ENCODE assay signal across 12 cellular contexts in the genomic region with DNA sequence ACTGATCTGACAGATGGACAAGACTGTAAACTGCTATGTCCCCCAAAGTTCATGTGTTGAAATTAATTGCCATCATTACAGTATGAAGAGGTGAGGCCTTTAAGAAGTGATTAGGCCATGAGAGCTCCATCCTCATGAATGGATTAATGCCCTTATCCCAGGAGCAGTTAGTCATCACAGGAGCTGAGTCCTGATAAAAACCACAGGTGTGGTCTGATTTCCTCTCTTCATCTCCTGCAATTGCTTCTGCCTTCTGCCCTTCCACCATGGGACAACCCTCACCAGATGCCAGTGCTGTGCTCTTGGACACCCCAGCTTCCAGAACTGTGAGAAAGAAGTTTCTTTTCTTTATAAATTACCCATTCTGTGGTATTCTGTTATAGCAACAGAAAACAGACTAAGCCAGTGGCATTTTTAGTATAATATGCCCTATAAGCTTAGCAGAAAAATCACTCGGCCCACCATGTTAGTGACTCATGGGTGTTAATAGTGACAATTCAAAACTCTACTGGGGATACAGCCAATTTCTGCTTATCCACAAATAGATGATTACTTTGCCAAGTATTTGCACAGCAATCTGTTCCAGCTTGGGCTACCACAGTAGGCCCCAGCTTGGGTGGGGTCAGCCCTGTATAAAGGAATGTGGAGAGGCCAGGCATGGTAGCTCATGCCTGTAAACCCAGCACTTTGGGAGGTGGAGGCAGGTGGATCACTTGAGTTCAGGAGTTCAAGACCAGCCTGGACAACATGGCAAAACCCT.
DNase-seq lines count a peak whose midpoint lies in the region; ATAC-seq, FAIRE-seq and TF ChIP-seq lines count a peak whose summit lies in the region.
"Had no signal": no experiment of that assay in that cellular context is flagged by ENCODE, and none has a peak within 500 bp of the region (broad histone marks: within the 10 kb centered on the region; RNA-seq: fewer than 3 reads in every experiment).

No MANE protein-coding gene starts in this region.

- intact Hi-C loops in GM12878 (cut with micrococcal nuclease; ENCODE audit: unreplicated experiment) = no loop called here

- RAD21 ChIA-PET in GM12878 (lab: Charles Lee; ENCODE audit: unreplicated experiment) = no interaction called here

- TF ChIP-seq EP300 in GM12878 (IDR thresholded peaks at IDR 0.05; ENCODE audit: borderline replicate concordance in 1 of 2, control insufficient read depth in 1 of 2, low read depth in 2 of 2, low read length in 2 of 2) = no peak

- H3K36me3 ChIP-seq in GM12878 (ENCODE audit: control insufficient read depth in 2 of 2, insufficient read depth in 2 of 2, low read length in 1 of 2) = no peaks in the 10 kb centered on the region

- no peak overlapping the region for H3K4me3 ChIP-seq in AG09309 (ENCODE audit: control insufficient read depth, low read depth, low read length)
- no peak overlapping the region for H3K4me3 ChIP-seq in GM12878

- SMC1A ChIA-PET in GM12878 (lab: Charles Lee; ENCODE audit: uncharacterized antibody, unreplicated experiment) = interaction anchor here (1.5 kb wide), 1 partner anchor 8 kb away, joined by 4 read pairs; no protein-coding TSS in a partner anchor

- no TSS peak for BruUV-seq in GM12878 (replicated peaks; lab: Mats Ljungman, UMichigan)

- no peak for TF ChIP-seq CTCF in AG09309 (IDR thresholded peaks at IDR 0.05; ENCODE audit: control insufficient read depth, insufficient read depth, low read depth, low read length, missing control alignments)
- no peak for TF ChIP-seq CTCF in GM12878 (IDR thresholded peaks at IDR 0.05 in 2 of 3, conservative IDR thresholded peaks at IDR 0.05 in 1 of 3; ENCODE audit: control insufficient read depth in 2 of 3, extremely low read depth in 1 of 3, insufficient read depth in 1 of 3, low read depth in 3 of 3, low read length in 3 of 3)
- TF ChIP-seq CTCF in GM20000 (IDR thresholded peaks at IDR 0.05; ENCODE audit: extremely low read depth, missing control alignments) = no peak

- no peak for TF ChIP-seq RAD21 in GM12878 (IDR thresholded peaks at IDR 0.05; ENCODE audit: insufficient read depth, low read depth, low read length)

- H4K20me1 ChIP-seq in GM12878 (ENCODE audit: control insufficient read depth, insufficient read depth) = no peaks in the 10 kb centered on the region

- no peak overlapping the region for H3K27ac ChIP-seq in GM12878 (ENCODE audit: control insufficient read depth, insufficient read depth)

- no peaks in the 10 kb centered on the region for H3K9me3 ChIP-seq in GM12878 (replicated peaks; ENCODE audit: control insufficient read depth, insufficient read depth, low read length)

- no peak overlapping the region for H2AFZ ChIP-seq in GM12878 (ENCODE audit: control insufficient read depth, low read depth, low read length)

- DNase-seq in AG09309 (ENCODE audit: low read depth) = peak; percentile 78
- peak; percentile 91 for DNase-seq in HT1080 (ENCODE audit: low read depth)
- DNase-seq in GM12878 (ENCODE audit: low read depth, low spot score) = no peak
- peak; percentile 79 for DNase-seq in kidney tubule cell (ENCODE audit: low spot score)
- DNase-seq in NCI-H146 (lab: John Stamatoyannopoulos, UW) = no peak
- DNase-seq in NCI-H2227 treated with DMSO at 0.1 percent for 48 hours (lab: John Stamatoyannopoulos, UW) = no peak
- no peak for DNase-seq in GM20000 (ENCODE audit: low spot score)
- DNase-seq: activated CD4-positive, alpha-beta memory T cell treated with anti-CD3 and anti-CD28 coated beads, Interleukin-2, amount 10 ng/mL, durations not matched to agents 7 days and 5 days; CD4-positive, alpha-beta T cell; effector memory CD4-positive, alpha-beta T cell; NCI-H748 treated with DMSO at 0.1 percent for 48 hours had no signal

- in situ Hi-C loops in GM12878 (cut with MboI) = no loop called here

- 90% methylated on average over 1 of the region's 1 CpG for WGBS in GM12878 (ENCODE audit: insufficient coverage, insufficient replicate concordance, low lambda C conversion rate, missing lambda C conversion rate)

- CTCF ChIA-PET in GM12878 (lab: Yijun Ruan, JAX) = no interaction called here

- peak; percentile 47 for FAIRE-seq in GM12878 (lab: Jason Lieb, UNC)

- no peak overlapping the region for H3K9ac ChIP-seq in GM12878 (ENCODE audit: control insufficient read depth, insufficient read depth, low read length)

- POLR2A ChIA-PET in GM12878 (lab: Charles Lee) = no interaction called here

- H3K4me2 ChIP-seq in GM12878 (ENCODE audit: control insufficient read depth, insufficient read depth) = no peak overlapping the region

- no peak for TF ChIP-seq POLR2A in GM12878 (IDR thresholded peaks at IDR 0.05; ENCODE audit: low read depth, low read length)

- no peak for ATAC-seq in GM12878
- no peak for ATAC-seq in HG03175 (IDR thresholded peaks at IDR 0.05; ENCODE audit: unreplicated experiment)

- H3K27me3 ChIP-seq in GM12878 (replicated peaks in 1 of 2; ENCODE audit: control insufficient read depth in 2 of 2, insufficient read depth in 2 of 2, low read length in 1 of 2) = no peaks in the 10 kb centered on the region

- H3K4me1 ChIP-seq in GM12878 (ENCODE audit: control insufficient read depth, insufficient read depth, low read length) = no peaks in the 10 kb centered on the region; the same call in 1 of the 2 replicates

- no peaks in the 10 kb centered on the region for H3K79me2 ChIP-seq in GM12878 (ENCODE audit: control insufficient read depth, insufficient read depth, low read length)

TF ChIP-seq in GM12878, 131 proteins besides CTCF, POLR2A, EP300 and RAD21 (continues in another document):
- TF ChIP-seq, protein P1, sequence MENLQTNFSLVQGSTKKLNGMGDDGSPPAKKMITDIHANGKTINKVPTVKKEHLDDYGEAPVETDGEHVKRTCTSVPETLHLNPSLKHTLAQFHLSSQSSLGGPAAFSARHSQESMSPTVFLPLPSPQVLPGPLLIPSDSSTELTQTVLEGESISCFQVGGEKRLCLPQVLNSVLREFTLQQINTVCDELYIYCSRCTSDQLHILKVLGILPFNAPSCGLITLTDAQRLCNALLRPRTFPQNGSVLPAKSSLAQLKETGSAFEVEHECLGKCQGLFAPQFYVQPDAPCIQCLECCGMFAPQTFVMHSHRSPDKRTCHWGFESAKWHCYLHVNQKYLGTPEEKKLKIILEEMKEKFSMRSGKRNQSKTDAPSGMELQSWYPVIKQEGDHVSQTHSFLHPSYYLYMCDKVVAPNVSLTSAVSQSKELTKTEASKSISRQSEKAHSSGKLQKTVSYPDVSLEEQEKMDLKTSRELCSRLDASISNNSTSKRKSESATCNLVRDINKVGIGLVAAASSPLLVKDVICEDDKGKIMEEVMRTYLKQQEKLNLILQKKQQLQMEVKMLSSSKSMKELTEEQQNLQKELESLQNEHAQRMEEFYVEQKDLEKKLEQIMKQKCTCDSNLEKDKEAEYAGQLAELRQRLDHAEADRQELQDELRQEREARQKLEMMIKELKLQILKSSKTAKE (IDR thresholded peaks at IDR 0.05; ENCODE audit: low read depth, poor library complexity, severe bottlenecking) = no peak
- no peak for TF ChIP-seq CBX3 (IDR thresholded peaks at IDR 0.05; ENCODE audit: borderline replicate concordance, low read depth)
- TF ChIP-seq TCF3 (IDR thresholded peaks at IDR 0.05; ENCODE audit: borderline replicate concordance, insufficient read depth, low read depth, low read length) = no peak
- no peak for TF ChIP-seq ETV6 (conservative IDR thresholded peaks at IDR 0.05 in 1 of 2, IDR thresholded peaks at IDR 0.05 in 1 of 2; ENCODE audit: borderline replicate concordance in 1 of 2, low read depth in 1 of 2)
- TF ChIP-seq ZBED1 (IDR thresholded peaks at IDR 0.05; ENCODE audit: borderline replicate concordance) = no peak
- TF ChIP-seq CREM (IDR thresholded peaks at IDR 0.05; ENCODE audit: low read depth) = no peak
- TF ChIP-seq, protein P2, sequence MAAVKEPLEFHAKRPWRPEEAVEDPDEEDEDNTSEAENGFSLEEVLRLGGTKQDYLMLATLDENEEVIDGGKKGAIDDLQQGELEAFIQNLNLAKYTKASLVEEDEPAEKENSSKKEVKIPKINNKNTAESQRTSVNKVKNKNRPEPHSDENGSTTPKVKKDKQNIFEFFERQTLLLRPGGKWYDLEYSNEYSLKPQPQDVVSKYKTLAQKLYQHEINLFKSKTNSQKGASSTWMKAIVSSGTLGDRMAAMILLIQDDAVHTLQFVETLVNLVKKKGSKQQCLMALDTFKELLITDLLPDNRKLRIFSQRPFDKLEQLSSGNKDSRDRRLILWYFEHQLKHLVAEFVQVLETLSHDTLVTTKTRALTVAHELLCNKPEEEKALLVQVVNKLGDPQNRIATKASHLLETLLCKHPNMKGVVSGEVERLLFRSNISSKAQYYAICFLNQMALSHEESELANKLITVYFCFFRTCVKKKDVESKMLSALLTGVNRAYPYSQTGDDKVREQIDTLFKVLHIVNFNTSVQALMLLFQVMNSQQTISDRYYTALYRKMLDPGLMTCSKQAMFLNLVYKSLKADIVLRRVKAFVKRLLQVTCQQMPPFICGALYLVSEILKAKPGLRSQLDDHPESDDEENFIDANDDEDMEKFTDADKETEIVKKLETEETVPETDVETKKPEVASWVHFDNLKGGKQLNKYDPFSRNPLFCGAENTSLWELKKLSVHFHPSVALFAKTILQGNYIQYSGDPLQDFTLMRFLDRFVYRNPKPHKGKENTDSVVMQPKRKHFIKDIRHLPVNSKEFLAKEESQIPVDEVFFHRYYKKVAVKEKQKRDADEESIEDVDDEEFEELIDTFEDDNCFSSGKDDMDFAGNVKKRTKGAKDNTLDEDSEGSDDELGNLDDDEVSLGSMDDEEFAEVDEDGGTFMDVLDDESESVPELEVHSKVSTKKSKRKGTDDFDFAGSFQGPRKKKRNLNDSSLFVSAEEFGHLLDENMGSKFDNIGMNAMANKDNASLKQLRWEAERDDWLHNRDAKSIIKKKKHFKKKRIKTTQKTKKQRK (IDR thresholded peaks at IDR 0.05; ENCODE audit: low read depth, low read length) = no peak
- TF ChIP-seq, protein P3, sequence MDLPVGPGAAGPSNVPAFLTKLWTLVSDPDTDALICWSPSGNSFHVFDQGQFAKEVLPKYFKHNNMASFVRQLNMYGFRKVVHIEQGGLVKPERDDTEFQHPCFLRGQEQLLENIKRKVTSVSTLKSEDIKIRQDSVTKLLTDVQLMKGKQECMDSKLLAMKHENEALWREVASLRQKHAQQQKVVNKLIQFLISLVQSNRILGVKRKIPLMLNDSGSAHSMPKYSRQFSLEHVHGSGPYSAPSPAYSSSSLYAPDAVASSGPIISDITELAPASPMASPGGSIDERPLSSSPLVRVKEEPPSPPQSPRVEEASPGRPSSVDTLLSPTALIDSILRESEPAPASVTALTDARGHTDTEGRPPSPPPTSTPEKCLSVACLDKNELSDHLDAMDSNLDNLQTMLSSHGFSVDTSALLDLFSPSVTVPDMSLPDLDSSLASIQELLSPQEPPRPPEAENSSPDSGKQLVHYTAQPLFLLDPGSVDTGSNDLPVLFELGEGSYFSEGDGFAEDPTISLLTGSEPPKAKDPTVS (IDR thresholded peaks at IDR 0.05; ENCODE audit: low read depth, low read length) = no peak
- no peak for TF ChIP-seq YBX1 (IDR thresholded peaks at IDR 0.05)
- TF ChIP-seq HDAC6 (IDR thresholded peaks at IDR 0.05; ENCODE audit: unreplicated experiment) = no peak
- TF ChIP-seq BRCA1 (IDR thresholded peaks at IDR 0.05; ENCODE audit: low read depth, low read length) = no peak

Comparison
In these comparisons a context has a peak if more than half of its experiments do, and no peak if none do; other contexts are left out.
1. DNase-seq: peak in AG09309 (single experiment), HT1080 (single experiment) and kidney tubule cell (single experiment); none in GM12878 (single experiment), NCI-H146 (single experiment), NCI-H2227 treated with DMSO at 0.1 percent for 48 hours (single experiment) and GM20000 (single experiment).